In the genomic region with DNA sequence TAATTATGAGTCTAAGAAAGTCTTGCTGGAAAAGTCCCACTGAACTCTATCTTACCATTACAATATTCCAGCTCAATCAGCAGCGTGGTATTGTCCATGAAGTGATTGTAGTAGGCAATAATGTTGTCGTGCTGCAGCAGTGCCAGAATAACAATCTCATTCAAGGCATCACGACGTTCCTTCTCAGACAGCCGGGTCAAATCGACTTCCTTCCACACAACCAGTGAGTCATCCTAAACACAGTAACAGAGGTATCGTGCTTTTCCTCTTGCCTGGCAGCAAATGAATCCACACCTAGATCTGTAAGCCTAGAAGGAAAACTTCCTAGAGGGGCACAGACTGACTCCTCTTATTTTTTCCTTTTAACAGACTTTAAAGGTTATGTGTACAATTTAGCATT, we compare ENCODE assay signal across 10 cellular contexts. TPM values are rescaled to one million over a fixed set of nuclear protein-coding genes. Genes with fewer than 3 reads are reported as not detected.
A peak's percentile ranks its signal among the peaks of the same experiment; 100 is the strongest.
DNase-seq lines count a peak whose midpoint lies in the region; ATAC-seq, FAIRE-seq and TF ChIP-seq lines count a peak whose summit lies in the region.
"Had no signal": no experiment of that assay in that cellular context is flagged by ENCODE, and none has a peak within 500 bp of the region (broad histone marks: within the 10 kb centered on the region; RNA-seq: fewer than 3 reads in every experiment).

No MANE protein-coding gene starts in this region.

- H3K4me3 Mint-ChIP-seq in activated CD4-positive, alpha-beta memory T cell treated with anti-CD3 and anti-CD28 coated beads, Interleukin-2, amount 10 ng/mL, durations not matched to agents 7 days and 5 days, result no peak overlapping the region

- H3K36me3 ChIP-seq in liver (ENCODE audit: control insufficient read depth in 4 of 4, insufficient read depth in 3 of 4, low read depth in 1 of 4, low read length in 3 of 4), result peaks cover 2 to 17% (median 15%) of the 10 kb centered on the region in 4 donors
- H3K36me3 ChIP-seq in HepG2 (replicated peaks in 1 of 2; ENCODE audit: control insufficient read depth in 1 of 2, insufficient read depth in 2 of 2, low read length in 2 of 2), result peaks cover 4 to 8% of the 10 kb centered on the region in 2 experiments; a peak in 2 of 5 replicates

- H3K9me3 Mint-ChIP-seq in activated CD4-positive, alpha-beta memory T cell treated with anti-CD3 and anti-CD28 coated beads, Interleukin-2, amount 10 ng/mL, durations not matched to agents 7 days and 5 days, result no peaks in the 10 kb centered on the region

- no peak for FAIRE-seq in HepG2 (lab: Jason Lieb, UNC)
- FAIRE-seq: G401.6, TTC549 had no signal

- no peaks in the 10 kb centered on the region for H3K27me3 ChIP-seq in liver (ENCODE audit: control insufficient read depth in 4 of 4, insufficient read depth in 4 of 4, low read length in 3 of 4)
- no peaks in the 10 kb centered on the region; a peak in 1 of 5 replicates for H3K27me3 ChIP-seq in HepG2 (ENCODE audit: control insufficient read depth in 1 of 2, insufficient read depth in 2 of 2, low read length in 2 of 2)

- BruUV-seq in HepG2 (replicated peaks; lab: Mats Ljungman, UMichigan), result no TSS peak

- TF ChIP-seq CTCF in liver (IDR thresholded peaks at IDR 0.05; ENCODE audit: low read depth, low read length, missing input control) (no peak), HepG2 (CRISPR knock-in tag; IDR thresholded peaks at IDR 0.05) (no peak)

- peaks cover 42% of the 10 kb centered on the region for H3K36me3 Mint-ChIP-seq in activated CD4-positive, alpha-beta memory T cell treated with anti-CD3 and anti-CD28 coated beads, Interleukin-2, amount 10 ng/mL, durations not matched to agents 7 days and 5 days (ENCODE audit: low read depth)

- H3K9me3 ChIP-seq in liver (ENCODE audit: control insufficient read depth in 4 of 4, low read length in 3 of 4), result no peaks in the 10 kb centered on the region
- H3K9me3 ChIP-seq in HepG2 (ENCODE audit: low read length), result no peaks in the 10 kb centered on the region

- H3K4me1 Mint-ChIP-seq in activated CD4-positive, alpha-beta memory T cell treated with anti-CD3 and anti-CD28 coated beads, Interleukin-2, amount 10 ng/mL, durations not matched to agents 7 days and 5 days, result peaks cover 44% of the 10 kb centered on the region

- DNase-seq in HepG2 (ENCODE audit: low spot score) (no peak), iPS-NIHi7 (ENCODE audit: extremely low spot score) (peak; percentile 22), NCI-H187 (lab: John Stamatoyannopoulos, UW) (no peak), cerebellar nuclear complex (lab: John Stamatoyannopoulos, UW) (no peak)
- DNase-seq in activated CD4-positive, alpha-beta memory T cell treated with anti-CD3 and anti-CD28 coated beads, Interleukin-2, amount 10 ng/mL, durations not matched to agents 7 days and 5 days, result peak; percentile 40
- DNase-seq in NK-92 treated with Interleukin-12 subunit alpha and Interleukin-12 subunit beta, amount 100 ng/mL, for 24 hours (lab: John Stamatoyannopoulos, UW), result no peak

- peak overlapping the region; percentile 29 for H3K27ac Mint-ChIP-seq in activated CD4-positive, alpha-beta memory T cell treated with anti-CD3 and anti-CD28 coated beads, Interleukin-2, amount 10 ng/mL, durations not matched to agents 7 days and 5 days

- H3K4me1 ChIP-seq in liver (ENCODE audit: control insufficient read depth in 4 of 4, insufficient read depth in 4 of 4, low read length in 3 of 4), result peaks cover 2 to 29% (median 15%) of the 10 kb centered on the region in 4 donors
- peaks cover 26% of the 10 kb centered on the region for H3K4me1 ChIP-seq in HepG2 (ENCODE audit: insufficient read depth, low read length)

- WGBS in liver, result 60% methylated on average over 7 of the region's 7 CpGs
- WGBS in HepG2 (ENCODE audit: low lambda C conversion rate), result 81% methylated on average over 7 of the region's 7 CpGs

- H3K27ac ChIP-seq in liver (ENCODE audit: low read depth in 1 of 2, low read length in 2 of 2) (peak overlapping the region; percentile 35), HepG2 (ENCODE audit: extremely low read length, insufficient read depth, low read length) (no peak overlapping the region)

- H4K20me1 ChIP-seq in HepG2 (ENCODE audit: insufficient read depth, low read length), result no peaks in the 10 kb centered on the region

- in situ Hi-C loops in HepG2 (cut with HindIII; ENCODE audit: extremely low pct_ligation_motif_present, low pct_unique_long_range_greater_than_20kb), result loop anchor here (10.0 kb wide), 1 partner anchor 361 kb away; no protein-coding TSS in a partner anchor

- TF ChIP-seq RAD21 in liver (IDR thresholded peaks at IDR 0.05), result no peak
- no peak for TF ChIP-seq RAD21 in HepG2 (CRISPR knock-in tag; IDR thresholded peaks at IDR 0.05)

- intact Hi-C loops in HepG2 (cut with micrococcal nuclease; ENCODE audit: unreplicated experiment), result no loop called here

- CTCF ChIA-PET in HepG2 (lab: Yijun Ruan, JAX; ENCODE audit: low intra/inter-chr PET ratio, low total read pairs), result no interaction called here
- CTCF ChIA-PET in activated CD4-positive, alpha-beta memory T cell treated with anti-CD3 and anti-CD28 coated beads, Interleukin-2, amount 10 ng/mL, durations not matched to agents 7 days and 5 days (lab: Charles Lee), result interaction anchor here (8.9 kb wide), 1 partner anchor 176 kb away, joined by 216 read pairs; no protein-coding TSS in a partner anchor

- POLR2A ChIA-PET in HepG2 (lab: Yijun Ruan, JAX), result no interaction called here
- POLR2A ChIA-PET in activated CD4-positive, alpha-beta memory T cell treated with anti-CD3 and anti-CD28 coated beads, Interleukin-2, amount 10 ng/mL, durations not matched to agents 7 days and 5 days (lab: Charles Lee), result interaction anchor here (1.6 kb wide), 1 partner anchor 15 kb away, joined by 4 read pairs; no protein-coding TSS in a partner anchor

- TF ChIP-seq EP300 in HepG2 (IDR thresholded peaks at IDR 0.05; ENCODE audit: low read depth in 2 of 2, low read length in 2 of 2), result no peak
- no peak for TF ChIP-seq EP300 in HepG2 (CRISPR knock-in tag; IDR thresholded peaks at IDR 0.05; ENCODE audit: borderline replicate concordance)

- no peak overlapping the region for H3K4me3 ChIP-seq in liver (ENCODE audit: low read depth in 1 of 3, low read length in 3 of 3)
- H3K4me3 ChIP-seq in HepG2 (replicated peaks in 1 of 3; ENCODE audit: insufficient read depth in 1 of 3, low read depth in 2 of 3, low read length in 3 of 3), result no peak overlapping the region

- H3K9ac ChIP-seq in liver (ENCODE audit: low read depth in 1 of 2, low read length in 2 of 2) (no peak overlapping the region), HepG2 (ENCODE audit: insufficient read depth, low read depth, low read length) (no peak overlapping the region)

- no peaks in the 10 kb centered on the region for H3K27me3 Mint-ChIP-seq in activated CD4-positive, alpha-beta memory T cell treated with anti-CD3 and anti-CD28 coated beads, Interleukin-2, amount 10 ng/mL, durations not matched to agents 7 days and 5 days

- H3K4me2 ChIP-seq in HepG2 (ENCODE audit: low read depth, low read length), result no peak overlapping the region

- peaks cover 26% of the 10 kb centered on the region for H3K79me2 ChIP-seq in HepG2 (ENCODE audit: insufficient read depth, low read length)

- no peak for TF ChIP-seq POLR2A in HepG2 (IDR thresholded peaks at IDR 0.05; ENCODE audit: insufficient read depth in 1 of 2, low read depth in 2 of 2, low read length in 2 of 2)

- no peak overlapping the region for H2AFZ ChIP-seq in HepG2 (ENCODE audit: low read length)

- ATAC-seq in HepG2, result no peak
- no peak for ATAC-seq in HG03175 (IDR thresholded peaks at IDR 0.05; ENCODE audit: unreplicated experiment)

RNA-seq across cellular contexts. Expression of gene NEK9, which starts 2.9 kb away (rescaled TPM):
- total RNA-seq in liver (10 to 100 TPM; 35.2 to 46.0 TPM), HepG2 (2016; rRNA removed; fragmentation: Illumina TruSeq; extraction: Trizol) (16.5 and 29.4 TPM in 2 replicates)
- polyA plus RNA-seq in liver (10 to 100 TPM; 13.4 to 24.3 TPM), HepG2 (2011; rRNA removed) (27.3 and 32.1 TPM in 2 replicates)
- 8.6 and 9.3 TPM in 2 replicates for total RNA-seq in HepG2 (2016; cell fraction: cytosol; rRNA removed; fragmentation: Illumina TruSeq; extraction: Trizol; ENCODE audit: low read depth)
- 17.5 and 29.6 TPM in 2 replicates for total RNA-seq in HepG2 (2016; cell fraction: insoluble cytoplasmic fraction; rRNA removed; fragmentation: Illumina TruSeq; extraction: Trizol)
- total RNA-seq in HepG2 (2016; cell fraction: membrane; rRNA removed; fragmentation: Illumina TruSeq; extraction: Trizol), result 11.8 and 12.2 TPM in 2 replicates
- 25.2 and 29.4 TPM in 2 replicates for total RNA-seq in HepG2 (2016; cell fraction: nucleus; rRNA removed; fragmentation: Illumina TruSeq; extraction: Trizol)
- polyA plus RNA-seq in HepG2 (2011; cell fraction: cytosol; rRNA removed), result 17.4 and 19.0 TPM in 2 replicates
- polyA plus RNA-seq in HepG2 (2011; cell fraction: nucleus; rRNA removed), result 69.4 and 74.5 TPM in 2 replicates
- polyA plus RNA-seq in HepG2 (2012), result 30.8 and 31.9 TPM in 2 replicates
- 0.96 and 1.7 TPM in 2 replicates for polyA plus RNA-seq in HepG2 (2016; cell fraction: cytosol; fragmentation: Illumina TruSeq; extraction: Trizol; ENCODE audit: low read depth)
- polyA plus RNA-seq in HepG2 (2016; cell fraction: insoluble cytoplasmic fraction; fragmentation: Illumina TruSeq; extraction: Trizol; ENCODE audit: low read depth), result 32.5 and 34.6 TPM in 2 replicates
- polyA plus RNA-seq in HepG2 (2016; cell fraction: membrane; fragmentation: Illumina TruSeq; extraction: Trizol; ENCODE audit: low read depth), result 4.7 and 5.0 TPM in 2 replicates
- 60.6 and 64.1 TPM in 2 replicates for polyA plus RNA-seq in HepG2 (2016; cell fraction: nucleus; fragmentation: Illumina TruSeq; extraction: Trizol; ENCODE audit: insufficient read depth, low read depth)
- polyA minus RNA-seq in HepG2 (2011; rRNA and poly(A)+ RNA removed; ENCODE audit: low replicate concordance), result 33.3 and 65.4 TPM in 2 replicates
- polyA minus RNA-seq in HepG2 (2011; cell fraction: cytosol; rRNA and poly(A)+ RNA removed), result 16.4 and 19.4 TPM in 2 replicates
- 42.6 and 47.6 TPM in 2 replicates for polyA minus RNA-seq in HepG2 (2011; cell fraction: nucleus; rRNA and poly(A)+ RNA removed)
- 10 to 100 TPM; 72.0 to 77.3 TPM for total RNA-seq in activated CD4-positive, alpha-beta memory T cell treated with anti-CD3 and anti-CD28 coated beads, Interleukin-2, amount 10 ng/mL, durations not matched to agents 7 days and 5 days

RNA-seq across cellular contexts. Expression of gene TMED10, which starts 52.4 kb away (rescaled TPM):
- 100 to 1,000 TPM; 167 to 297 TPM for total RNA-seq in liver
- polyA plus RNA-seq in liver, result 100 to 1,000 TPM; 206 to 349 TPM
- 183 and 311 TPM in 2 replicates for total RNA-seq in HepG2 (2016; rRNA removed; fragmentation: Illumina TruSeq; extraction: Trizol)
- 31.8 and 36.6 TPM in 2 replicates for total RNA-seq in HepG2 (2016; cell fraction: cytosol; rRNA removed; fragmentation: Illumina TruSeq; extraction: Trizol; ENCODE audit: low read depth)
- 191 and 318 TPM in 2 replicates for total RNA-seq in HepG2 (2016; cell fraction: insoluble cytoplasmic fraction; rRNA removed; fragmentation: Illumina TruSeq; extraction: Trizol)
- total RNA-seq in HepG2 (2016; cell fraction: membrane; rRNA removed; fragmentation: Illumina TruSeq; extraction: Trizol), result 62.0 and 63.6 TPM in 2 replicates
- 252 and 291 TPM in 2 replicates for total RNA-seq in HepG2 (2016; cell fraction: nucleus; rRNA removed; fragmentation: Illumina TruSeq; extraction: Trizol)
- 292 and 377 TPM in 2 replicates for polyA plus RNA-seq in HepG2 (2011; rRNA removed)
- 308 and 326 TPM in 2 replicates for polyA plus RNA-seq in HepG2 (2011; cell fraction: cytosol; rRNA removed)
- polyA plus RNA-seq in HepG2 (2011; cell fraction: nucleus; rRNA removed), result 81.4 and 84.1 TPM in 2 replicates
- polyA plus RNA-seq in HepG2 (2012), result 131 and 139 TPM in 2 replicates
- 36.6 and 41.3 TPM in 2 replicates for polyA plus RNA-seq in HepG2 (2016; cell fraction: cytosol; fragmentation: Illumina TruSeq; extraction: Trizol; ENCODE audit: low read depth)
- polyA plus RNA-seq in HepG2 (2016; cell fraction: insoluble cytoplasmic fraction; fragmentation: Illumina TruSeq; extraction: Trizol; ENCODE audit: low read depth), result 162 and 165 TPM in 2 replicates
- 58.6 and 59.0 TPM in 2 replicates for polyA plus RNA-seq in HepG2 (2016; cell fraction: membrane; fragmentation: Illumina TruSeq; extraction: Trizol; ENCODE audit: low read depth)
- polyA plus RNA-seq in HepG2 (2016; cell fraction: nucleus; fragmentation: Illumina TruSeq; extraction: Trizol; ENCODE audit: insufficient read depth, low read depth), result 306 and 326 TPM in 2 replicates
- 546 and 919 TPM in 2 replicates for polyA minus RNA-seq in HepG2 (2011; rRNA and poly(A)+ RNA removed; ENCODE audit: low replicate concordance)
- polyA minus RNA-seq in HepG2 (2011; cell fraction: cytosol; rRNA and poly(A)+ RNA removed), result 247 and 332 TPM in 2 replicates
- 78.8 and 85.5 TPM in 2 replicates for polyA minus RNA-seq in HepG2 (2011; cell fraction: nucleus; rRNA and poly(A)+ RNA removed)
- total RNA-seq in activated CD4-positive, alpha-beta memory T cell treated with anti-CD3 and anti-CD28 coated beads, Interleukin-2, amount 10 ng/mL, durations not matched to agents 7 days and 5 days, result 100 to 1,000 TPM; 207 to 224 TPM

RNA-seq across cellular contexts. Expression of gene ZC2HC1C, which starts 54.5 kb away (rescaled TPM):
- total RNA-seq in liver, result 1 to 10 TPM in 1 of 2 donors, under 1 TPM in 1; 0.56 to 5.9 TPM
- 1 to 10 TPM; 3.4 to 3.6 TPM for polyA plus RNA-seq in liver
- 3.3 and 5.3 TPM in 2 replicates for total RNA-seq in HepG2 (2016; rRNA removed; fragmentation: Illumina TruSeq; extraction: Trizol)
- 2.6 and 3.3 TPM in 2 replicates for total RNA-seq in HepG2 (2016; cell fraction: cytosol; rRNA removed; fragmentation: Illumina TruSeq; extraction: Trizol; ENCODE audit: low read depth)
- total RNA-seq in HepG2 (2016; cell fraction: insoluble cytoplasmic fraction; rRNA removed; fragmentation: Illumina TruSeq; extraction: Trizol), result 4.5 and 4.8 TPM in 2 replicates
- 3.8 and 4.6 TPM in 2 replicates for total RNA-seq in HepG2 (2016; cell fraction: membrane; rRNA removed; fragmentation: Illumina TruSeq; extraction: Trizol)
- total RNA-seq in HepG2 (2016; cell fraction: nucleus; rRNA removed; fragmentation: Illumina TruSeq; extraction: Trizol), result 3.6 and 5.8 TPM in 2 replicates
- 3.0 and 3.5 TPM in 2 replicates for polyA plus RNA-seq in HepG2 (2011; rRNA removed)
- 1.7 and 2.1 TPM in 2 replicates for polyA plus RNA-seq in HepG2 (2011; cell fraction: cytosol; rRNA removed)
- 2.1 and 3.0 TPM in 2 replicates for polyA plus RNA-seq in HepG2 (2011; cell fraction: nucleus; rRNA removed)
- 1.5 and 2.4 TPM in 2 replicates for polyA plus RNA-seq in HepG2 (2012)
- polyA plus RNA-seq in HepG2 (2016; cell fraction: cytosol; fragmentation: Illumina TruSeq; extraction: Trizol; ENCODE audit: low read depth), result 1.6 and 1.9 TPM in 2 replicates
- 4.5 and 6.0 TPM in 2 replicates for polyA plus RNA-seq in HepG2 (2016; cell fraction: insoluble cytoplasmic fraction; fragmentation: Illumina TruSeq; extraction: Trizol; ENCODE audit: low read depth)
- polyA plus RNA-seq in HepG2 (2016; cell fraction: membrane; fragmentation: Illumina TruSeq; extraction: Trizol; ENCODE audit: low read depth), result 1.8 and 2.2 TPM in 2 replicates
- polyA plus RNA-seq in HepG2 (2016; cell fraction: nucleus; fragmentation: Illumina TruSeq; extraction: Trizol; ENCODE audit: insufficient read depth, low read depth), result 4.8 and 5.3 TPM in 2 replicates
- 0.82 and 0.98 TPM in 2 replicates for polyA minus RNA-seq in HepG2 (2011; rRNA and poly(A)+ RNA removed; ENCODE audit: low replicate concordance)
- 0.88 and 1.5 TPM in 2 replicates for polyA minus RNA-seq in HepG2 (2011; cell fraction: cytosol; rRNA and poly(A)+ RNA removed)
- 2.4 and 4.8 TPM in 2 replicates for polyA minus RNA-seq in HepG2 (2011; cell fraction: nucleus; rRNA and poly(A)+ RNA removed)
- total RNA-seq in activated CD4-positive, alpha-beta memory T cell treated with anti-CD3 and anti-CD28 coated beads, Interleukin-2, amount 10 ng/mL, durations not matched to agents 7 days and 5 days, result 1 to 10 TPM; 2.0 to 2.4 TPM

Comparison
In these comparisons a context has a peak if more than half of its experiments do, and no peak if none do; other contexts are left out.
1. DNase-seq: peak in activated CD4-positive, alpha-beta memory T cell treated with anti-CD3 and anti-CD28 coated beads, Interleukin-2, amount 10 ng/mL, durations not matched to agents 7 days and 5 days (single experiment) and iPS-NIHi7 (single experiment); none in HepG2 (single experiment), NK-92 treated with Interleukin-12 subunit alpha and Interleukin-12 subunit beta, amount 100 ng/mL, for 24 hours (single experiment), NCI-H187 (0 of 2) and cerebellar nuclear complex (0 of 2).